Comparison of ENCODE assay signal across 15 cellular contexts in the genomic region with DNA sequence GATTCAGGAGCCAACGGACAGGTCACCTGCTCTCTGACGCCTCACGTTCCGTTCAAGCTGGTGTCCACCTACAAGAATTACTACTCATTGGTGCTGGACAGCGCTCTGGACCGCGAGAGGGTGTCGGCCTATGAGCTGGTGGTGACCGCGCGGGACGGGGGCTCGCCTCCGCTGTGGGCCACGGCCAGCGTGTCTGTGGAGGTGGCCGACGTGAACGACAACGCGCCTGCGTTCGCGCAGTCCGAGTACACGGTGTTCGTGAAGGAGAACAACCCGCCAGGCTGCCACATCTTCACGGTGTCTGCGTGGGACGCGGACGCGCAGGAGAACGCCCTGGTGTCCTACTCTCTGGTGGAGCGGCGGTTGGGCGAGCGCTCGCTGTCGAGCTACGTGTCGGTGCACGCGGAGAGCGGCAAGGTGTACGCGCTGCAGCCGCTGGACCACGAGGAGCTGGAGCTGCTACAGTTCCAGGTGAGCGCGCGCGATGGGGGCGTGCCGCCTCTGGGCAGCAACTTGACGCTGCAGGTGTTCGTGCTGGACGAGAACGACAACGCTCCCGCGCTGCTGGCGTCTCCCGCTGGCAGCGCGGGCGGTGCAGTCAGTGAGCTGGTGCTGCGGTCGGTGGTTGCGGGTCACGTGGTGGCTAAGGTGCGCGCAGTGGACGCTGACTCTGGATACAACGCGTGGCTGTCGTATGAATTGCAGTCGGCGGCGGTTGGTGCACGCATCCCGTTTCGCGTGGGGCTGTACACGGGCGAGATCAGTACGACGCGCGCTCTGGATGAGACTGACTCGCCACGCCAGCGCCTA. TPM values are rescaled to one million over a fixed set of nuclear protein-coding genes. Genes with fewer than 3 reads are reported as not detected.
DNase-seq lines count a peak whose midpoint lies in the region; ATAC-seq and TF ChIP-seq lines count a peak whose summit lies in the region.
"Had no signal": no experiment of that assay in that cellular context is flagged by ENCODE, and none has a peak within 500 bp of the region (broad histone marks: within the 10 kb centered on the region; RNA-seq: fewer than 3 reads in every experiment).

No MANE protein-coding gene starts in this region.

- H3K4me1 ChIP-seq in parathyroid adenoma, result no peaks in the 10 kb centered on the region
- H3K4me1 ChIP-seq: BLaER1 had no signal

- no peaks in the 10 kb centered on the region for H3K4me1 Mint-ChIP-seq in activated naive CD8-positive, alpha-beta T cell treated with anti-CD3 and anti-CD28 coated beads, Interleukin-2, amount 10 ng/mL, durations not matched to agents 7 days and 5 days
- H3K4me1 Mint-ChIP-seq in activated naive CD8-positive, alpha-beta T cell treated with anti-CD3 and anti-CD28 coated beads, Interleukin-2, amount 50 U/mL, for 24 hours, result no peaks in the 10 kb centered on the region
- H3K4me1 Mint-ChIP-seq in glutamatergic neuron (ENCODE audit: low read depth, unreplicated experiment) (peaks cover 8% of the 10 kb centered on the region), Calu3 (ENCODE audit: low read depth, unreplicated experiment) (no peaks in the 10 kb centered on the region)
- H3K4me1 Mint-ChIP-seq in activated CD4-positive, alpha-beta memory T cell treated with anti-CD3 and anti-CD28 coated beads, Interleukin-2, amount 10 ng/mL, durations not matched to agents 7 days and 5 days, result no peaks in the 10 kb centered on the region
- H3K4me1 Mint-ChIP-seq: CD8-positive, alpha-beta memory T cell had no signal

- intact Hi-C loops in Calu3 (cut with micrococcal nuclease; ENCODE audit: unreplicated experiment), result no loop called here

- no peak overlapping the region for H3K9ac ChIP-seq in parathyroid adenoma
- H3K9ac ChIP-seq: BLaER1 had no signal

- no peaks in the 10 kb centered on the region for H3K27me3 Mint-ChIP-seq in activated naive CD8-positive, alpha-beta T cell treated with anti-CD3 and anti-CD28 coated beads, Interleukin-2, amount 10 ng/mL, durations not matched to agents 7 days and 5 days
- peaks cover 5% of the 10 kb centered on the region for H3K27me3 Mint-ChIP-seq in activated naive CD8-positive, alpha-beta T cell treated with anti-CD3 and anti-CD28 coated beads, Interleukin-2, amount 50 U/mL, for 24 hours
- peaks cover 10% of the 10 kb centered on the region for H3K27me3 Mint-ChIP-seq in glutamatergic neuron (ENCODE audit: unreplicated experiment)
- H3K27me3 Mint-ChIP-seq in activated CD4-positive, alpha-beta memory T cell treated with anti-CD3 and anti-CD28 coated beads, Interleukin-2, amount 10 ng/mL, durations not matched to agents 7 days and 5 days, result no peaks in the 10 kb centered on the region
- no peaks in the 10 kb centered on the region for H3K27me3 Mint-ChIP-seq in Calu3 (ENCODE audit: unreplicated experiment)

- no TSS peak for BruUV-seq in Calu3 (replicated peaks; lab: Mats Ljungman, UMichigan)

- no peak for TF ChIP-seq CTCF in glutamatergic neuron (IDR thresholded peaks at IDR 0.05; ENCODE audit: partially characterized antibody, unreplicated experiment)
- TF ChIP-seq CTCF in parathyroid adenoma (IDR thresholded peaks at IDR 0.05), result no peak
- no peak for TF ChIP-seq CTCF in Calu3 (IDR thresholded peaks at IDR 0.05; ENCODE audit: unreplicated experiment)

- no peak for DNase-seq in activated naive CD8-positive, alpha-beta T cell treated with anti-CD3 and anti-CD28 coated beads, Interleukin-2, amount 10 ng/mL, durations not matched to agents 7 days and 5 days
- no peak for DNase-seq in activated naive CD8-positive, alpha-beta T cell treated with anti-CD3 and anti-CD28 coated beads, Interleukin-2, amount 50 U/mL, for 24 hours
- DNase-seq in glutamatergic neuron (no peak), Calu3 (no peak)
- no peak for DNase-seq in activated CD4-positive, alpha-beta memory T cell treated with anti-CD3 and anti-CD28 coated beads, Interleukin-2, amount 10 ng/mL, durations not matched to agents 7 days and 5 days
- DNase-seq: 8988T; AML-193; Caco-2; CD8-positive, alpha-beta memory T cell; DMS53; GF-D8 had no signal

- peak overlapping the region; percentile 51 for H3K27ac Mint-ChIP-seq in activated naive CD8-positive, alpha-beta T cell treated with anti-CD3 and anti-CD28 coated beads, Interleukin-2, amount 10 ng/mL, durations not matched to agents 7 days and 5 days
- no peak overlapping the region for H3K27ac Mint-ChIP-seq in activated naive CD8-positive, alpha-beta T cell treated with anti-CD3 and anti-CD28 coated beads, Interleukin-2, amount 50 U/mL, for 24 hours
- peak overlapping the region; percentile 99 for H3K27ac Mint-ChIP-seq in glutamatergic neuron (ENCODE audit: unreplicated experiment)
- H3K27ac Mint-ChIP-seq in activated CD4-positive, alpha-beta memory T cell treated with anti-CD3 and anti-CD28 coated beads, Interleukin-2, amount 10 ng/mL, durations not matched to agents 7 days and 5 days, result no peak overlapping the region
- no peak overlapping the region for H3K27ac Mint-ChIP-seq in Calu3 (ENCODE audit: unreplicated experiment)
- H3K27ac Mint-ChIP-seq: CD8-positive, alpha-beta memory T cell had no signal

- peaks cover 3% of the 10 kb centered on the region for H3K79me2 ChIP-seq in parathyroid adenoma

- H3K9me3 ChIP-seq in parathyroid adenoma (ENCODE audit: control insufficient read depth, low read length), result no peaks in the 10 kb centered on the region

- peak overlapping the region; percentile 96 for H3K27ac ChIP-seq in parathyroid adenoma
- H3K27ac ChIP-seq: BLaER1 had no signal

- peak overlapping the region; percentile 65 for H3K4me2 ChIP-seq in parathyroid adenoma (ENCODE audit: low read length)
- H3K4me2 ChIP-seq: BLaER1 had no signal

- H3K27me3 ChIP-seq in parathyroid adenoma (ENCODE audit: control insufficient read depth, insufficient read depth, low read length), result no peaks in the 10 kb centered on the region
- H3K27me3 ChIP-seq: BLaER1 had no signal

- peak overlapping the region; percentile 51 for H3K4me3 ChIP-seq in parathyroid adenoma (ENCODE audit: low read depth, low read length)
- H3K4me3 ChIP-seq: BLaER1 had no signal

- no peaks in the 10 kb centered on the region for H3K36me3 Mint-ChIP-seq in activated naive CD8-positive, alpha-beta T cell treated with anti-CD3 and anti-CD28 coated beads, Interleukin-2, amount 10 ng/mL, durations not matched to agents 7 days and 5 days
- peaks cover 2% of the 10 kb centered on the region for H3K36me3 Mint-ChIP-seq in activated naive CD8-positive, alpha-beta T cell treated with anti-CD3 and anti-CD28 coated beads, Interleukin-2, amount 50 U/mL, for 24 hours (ENCODE audit: low read depth)
- peaks cover 62% of the 10 kb centered on the region for H3K36me3 Mint-ChIP-seq in glutamatergic neuron (ENCODE audit: unreplicated experiment)
- H3K36me3 Mint-ChIP-seq in activated CD4-positive, alpha-beta memory T cell treated with anti-CD3 and anti-CD28 coated beads, Interleukin-2, amount 10 ng/mL, durations not matched to agents 7 days and 5 days (ENCODE audit: low read depth), result peaks cover 3% of the 10 kb centered on the region
- H3K36me3 Mint-ChIP-seq in Calu3 (ENCODE audit: insufficient read depth, unreplicated experiment), result peaks cover 4% of the 10 kb centered on the region
- H3K36me3 Mint-ChIP-seq: CD8-positive, alpha-beta memory T cell had no signal

- POLR2A ChIA-PET in activated naive CD8-positive, alpha-beta T cell treated with anti-CD3 and anti-CD28 coated beads, Interleukin-2, amount 10 ng/mL, durations not matched to agents 7 days and 5 days (lab: Charles Lee), result no interaction called here
- POLR2A ChIA-PET in activated CD4-positive, alpha-beta memory T cell treated with anti-CD3 and anti-CD28 coated beads, Interleukin-2, amount 10 ng/mL, durations not matched to agents 7 days and 5 days (lab: Charles Lee), result no interaction called here

- no peaks in the 10 kb centered on the region for H3K36me3 ChIP-seq in parathyroid adenoma (ENCODE audit: control insufficient read depth, insufficient read depth, low read length)
- H3K36me3 ChIP-seq: BLaER1 had no signal

- ATAC-seq in activated naive CD8-positive, alpha-beta T cell treated with anti-CD3 and anti-CD28 coated beads, Interleukin-2, amount 10 ng/mL, durations not matched to agents 7 days and 5 days (ENCODE audit: low read depth), result no peak
- ATAC-seq in activated naive CD8-positive, alpha-beta T cell treated with anti-CD3 and anti-CD28 coated beads, Interleukin-2, amount 50 U/mL, for 24 hours, result no peak
- no peak for ATAC-seq in GM19463 (IDR thresholded peaks at IDR 0.05; ENCODE audit: unreplicated experiment)

- no peak overlapping the region for H2AFZ ChIP-seq in parathyroid adenoma

- peaks cover 14% of the 10 kb centered on the region for H3K9me3 Mint-ChIP-seq in activated naive CD8-positive, alpha-beta T cell treated with anti-CD3 and anti-CD28 coated beads, Interleukin-2, amount 10 ng/mL, durations not matched to agents 7 days and 5 days
- peaks cover 10% of the 10 kb centered on the region for H3K9me3 Mint-ChIP-seq in activated naive CD8-positive, alpha-beta T cell treated with anti-CD3 and anti-CD28 coated beads, Interleukin-2, amount 50 U/mL, for 24 hours
- H3K9me3 Mint-ChIP-seq in glutamatergic neuron (ENCODE audit: unreplicated experiment) (peaks cover 34% of the 10 kb centered on the region), Calu3 (ENCODE audit: low read depth, unreplicated experiment) (peaks cover 5% of the 10 kb centered on the region)
- H3K9me3 Mint-ChIP-seq in activated CD4-positive, alpha-beta memory T cell treated with anti-CD3 and anti-CD28 coated beads, Interleukin-2, amount 10 ng/mL, durations not matched to agents 7 days and 5 days, result peaks cover 31% of the 10 kb centered on the region

- H3K4me3 Mint-ChIP-seq in activated naive CD8-positive, alpha-beta T cell treated with anti-CD3 and anti-CD28 coated beads, Interleukin-2, amount 10 ng/mL, durations not matched to agents 7 days and 5 days, result no peak overlapping the region
- H3K4me3 Mint-ChIP-seq in activated naive CD8-positive, alpha-beta T cell treated with anti-CD3 and anti-CD28 coated beads, Interleukin-2, amount 50 U/mL, for 24 hours, result no peak overlapping the region
- H3K4me3 Mint-ChIP-seq in glutamatergic neuron (ENCODE audit: unreplicated experiment), result peak overlapping the region; percentile 86
- no peak overlapping the region for H3K4me3 Mint-ChIP-seq in activated CD4-positive, alpha-beta memory T cell treated with anti-CD3 and anti-CD28 coated beads, Interleukin-2, amount 10 ng/mL, durations not matched to agents 7 days and 5 days
- no peak overlapping the region for H3K4me3 Mint-ChIP-seq in Calu3 (ENCODE audit: low read depth, unreplicated experiment)
- H3K4me3 Mint-ChIP-seq: CD8-positive, alpha-beta memory T cell had no signal

- CTCF ChIA-PET in activated CD4-positive, alpha-beta memory T cell treated with anti-CD3 and anti-CD28 coated beads, Interleukin-2, amount 10 ng/mL, durations not matched to agents 7 days and 5 days (lab: Charles Lee), result no interaction called here
- CTCF ChIA-PET in Calu3 (lab: Charles Lee), result no interaction called here

RNA-seq across cellular contexts. Expression of gene PCDHA10, which starts 1.7 kb away (rescaled TPM):
- not detected for total RNA-seq in activated naive CD8-positive, alpha-beta T cell treated with anti-CD3 and anti-CD28 coated beads, Interleukin-2, amount 10 ng/mL, durations not matched to agents 7 days and 5 days
- 47.7 TPM for total RNA-seq in glutamatergic neuron (ENCODE audit: unreplicated experiment)
- not detected for total RNA-seq in activated CD4-positive, alpha-beta memory T cell treated with anti-CD3 and anti-CD28 coated beads, Interleukin-2, amount 10 ng/mL, durations not matched to agents 7 days and 5 days
- total RNA-seq in Calu3 (2022), result 0.78 and 0.91 TPM in 2 replicates
- total RNA-seq: CD8-positive, alpha-beta memory T cell; HT1080 had no signal

RNA-seq across cellular contexts. Expression of gene PCDHA9, which starts 9.2 kb away (rescaled TPM):
- total RNA-seq in activated naive CD8-positive, alpha-beta T cell treated with anti-CD3 and anti-CD28 coated beads, Interleukin-2, amount 10 ng/mL, durations not matched to agents 7 days and 5 days, result not detected
- total RNA-seq in glutamatergic neuron (ENCODE audit: unreplicated experiment) (18.9 TPM), Calu3 (2022) (0.59 and 0.66 TPM in 2 replicates)
- total RNA-seq in activated CD4-positive, alpha-beta memory T cell treated with anti-CD3 and anti-CD28 coated beads, Interleukin-2, amount 10 ng/mL, durations not matched to agents 7 days and 5 days, result not detected
- total RNA-seq: Caco-2; CD8-positive, alpha-beta memory T cell; HT1080 had no signal

RNA-seq across cellular contexts. Expression of gene PCDHA11, which starts 11.4 kb away (rescaled TPM):
- not detected for total RNA-seq in activated naive CD8-positive, alpha-beta T cell treated with anti-CD3 and anti-CD28 coated beads, Interleukin-2, amount 10 ng/mL, durations not matched to agents 7 days and 5 days
- total RNA-seq in glutamatergic neuron (ENCODE audit: unreplicated experiment) (23.2 TPM), Calu3 (2022) (0.64 and 1.3 TPM in 2 replicates)
- not detected for total RNA-seq in activated CD4-positive, alpha-beta memory T cell treated with anti-CD3 and anti-CD28 coated beads, Interleukin-2, amount 10 ng/mL, durations not matched to agents 7 days and 5 days
- total RNA-seq: Caco-2; CD8-positive, alpha-beta memory T cell; HT1080 had no signal

RNA-seq across cellular contexts. Expression of gene PCDHA8, which starts 16.4 kb away (rescaled TPM):
- not detected for total RNA-seq in activated naive CD8-positive, alpha-beta T cell treated with anti-CD3 and anti-CD28 coated beads, Interleukin-2, amount 10 ng/mL, durations not matched to agents 7 days and 5 days
- total RNA-seq in glutamatergic neuron (ENCODE audit: unreplicated experiment), result 14.6 TPM
- total RNA-seq in activated CD4-positive, alpha-beta memory T cell treated with anti-CD3 and anti-CD28 coated beads, Interleukin-2, amount 10 ng/mL, durations not matched to agents 7 days and 5 days, result not detected
- 1.1 and 1.3 TPM in 2 replicates for total RNA-seq in Calu3 (2022)
- total RNA-seq: Caco-2; CD8-positive, alpha-beta memory T cell; HT1080 had no signal

RNA-seq across cellular contexts. Expression of gene PCDHA12, which starts 17.7 kb away (rescaled TPM):
- not detected for total RNA-seq in activated naive CD8-positive, alpha-beta T cell treated with anti-CD3 and anti-CD28 coated beads, Interleukin-2, amount 10 ng/mL, durations not matched to agents 7 days and 5 days
- total RNA-seq in glutamatergic neuron (ENCODE audit: unreplicated experiment) (32.4 TPM), Calu3 (2022) (0.64 and 0.78 TPM in 2 replicates)
- not detected for total RNA-seq in activated CD4-positive, alpha-beta memory T cell treated with anti-CD3 and anti-CD28 coated beads, Interleukin-2, amount 10 ng/mL, durations not matched to agents 7 days and 5 days
- total RNA-seq: Caco-2; CD8-positive, alpha-beta memory T cell; HT1080 had no signal

Comparison
In these comparisons a context has a peak if more than half of its experiments do, and no peak if none do; other contexts are left out.
1. H3K27ac Mint-ChIP-seq: peak in activated naive CD8-positive, alpha-beta T cell treated with anti-CD3 and anti-CD28 coated beads, Interleukin-2, amount 10 ng/mL, durations not matched to agents 7 days and 5 days (single experiment) and glutamatergic neuron (single experiment); none in activated naive CD8-positive, alpha-beta T cell treated with anti-CD3 and anti-CD28 coated beads, Interleukin-2, amount 50 U/mL, for 24 hours (single experiment), activated CD4-positive, alpha-beta memory T cell treated with anti-CD3 and anti-CD28 coated beads, Interleukin-2, amount 10 ng/mL, durations not matched to agents 7 days and 5 days (single experiment) and Calu3 (single experiment).
2. RNA of gene PCDHA10, which starts 1.7 kb away (total RNA-seq): 47.7 TPM in glutamatergic neuron (single experiment); 0.78 to 0.91 TPM in Calu3, not detected in activated naive CD8-positive, alpha-beta T cell treated with anti-CD3 and anti-CD28 coated beads, Interleukin-2, amount 10 ng/mL, durations not matched to agents 7 days and 5 days and not detected in activated CD4-positive, alpha-beta memory T cell treated with anti-CD3 and anti-CD28 coated beads, Interleukin-2, amount 10 ng/mL, durations not matched to agents 7 days and 5 days; every median in the first group is over 10 times any median in the second.
3. RNA of gene PCDHA9, which starts 9.2 kb away (total RNA-seq): 18.9 TPM in glutamatergic neuron (single experiment); 0.59 to 0.66 TPM in Calu3, not detected in activated naive CD8-positive, alpha-beta T cell treated with anti-CD3 and anti-CD28 coated beads, Interleukin-2, amount 10 ng/mL, durations not matched to agents 7 days and 5 days and not detected in activated CD4-positive, alpha-beta memory T cell treated with anti-CD3 and anti-CD28 coated beads, Interleukin-2, amount 10 ng/mL, durations not matched to agents 7 days and 5 days; every median in the first group is over 10 times any median in the second.
4. RNA of gene PCDHA11, which starts 11.4 kb away (total RNA-seq): 23.2 TPM in glutamatergic neuron (single experiment); 0.64 to 1.3 TPM in Calu3, not detected in activated naive CD8-positive, alpha-beta T cell treated with anti-CD3 and anti-CD28 coated beads, Interleukin-2, amount 10 ng/mL, durations not matched to agents 7 days and 5 days and not detected in activated CD4-positive, alpha-beta memory T cell treated with anti-CD3 and anti-CD28 coated beads, Interleukin-2, amount 10 ng/mL, durations not matched to agents 7 days and 5 days; every median in the first group is over 10 times any median in the second.